17 cellular contexts compared by ENCODE assay signal in the genomic region with DNA sequence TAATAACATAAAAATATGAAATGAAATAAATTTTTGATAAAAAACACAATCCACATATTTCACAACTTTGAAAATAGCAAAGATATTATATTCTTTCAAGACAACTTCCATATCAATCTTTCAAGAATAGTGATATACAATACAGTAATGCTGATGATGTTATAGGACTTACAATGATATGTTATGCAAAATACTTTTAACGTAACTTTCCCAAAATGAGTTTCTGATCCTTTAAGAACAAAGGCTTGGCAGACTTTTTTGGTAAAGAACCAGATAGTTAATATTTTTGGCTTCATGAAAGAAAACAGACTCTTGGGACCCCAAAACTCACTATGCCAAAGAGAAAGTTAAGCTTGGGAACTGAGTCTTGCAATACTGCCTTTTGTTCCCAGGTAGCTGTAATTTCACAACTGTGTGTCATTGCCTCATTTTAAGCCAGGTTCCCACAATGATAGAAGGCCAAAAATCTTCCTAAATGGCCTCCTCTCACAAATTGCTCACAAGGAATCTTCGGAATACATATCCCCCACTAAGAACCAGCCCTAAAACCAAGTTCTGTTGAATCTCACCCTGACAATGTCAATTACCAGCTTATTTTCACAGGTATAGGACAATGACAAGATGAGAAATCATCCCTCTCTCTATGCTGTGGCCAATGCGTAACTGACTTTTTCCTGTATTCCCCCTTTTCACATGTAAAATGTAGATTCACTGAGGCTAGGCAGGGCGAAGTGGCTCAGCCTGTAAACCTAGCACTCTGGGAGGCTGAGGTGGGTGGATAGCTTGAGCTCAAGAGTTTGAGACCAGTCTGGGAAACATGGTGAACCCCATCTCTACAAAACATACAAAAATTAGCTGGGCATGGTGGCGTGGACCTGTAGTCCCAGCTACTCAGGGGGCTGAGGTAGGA. TPM values are rescaled to one million over a fixed set of nuclear protein-coding genes. Genes with fewer than 3 reads are reported as not detected.
DNase-seq lines count a peak whose midpoint lies in the region; ATAC-seq and TF ChIP-seq lines count a peak whose summit lies in the region.
"Had no signal": no experiment of that assay in that cellular context is flagged by ENCODE, and none has a peak within 500 bp of the region (broad histone marks: within the 10 kb centered on the region; RNA-seq: fewer than 3 reads in every experiment).

No MANE protein-coding gene starts in this region.

- H3K9me1 ChIP-seq in IMR-90 (ENCODE audit: insufficient read depth, low read length): peaks cover 6% of the 10 kb centered on the region

- in situ Hi-C loops in IMR-90 (cut with MboI; ENCODE audit: low sequenced_read_pairs) (no loop called here), KBM-7 (cut with MboI; ENCODE audit: low pct_unique_long_range_greater_than_20kb, low sequenced_read_pairs) (no loop called here), HAP-1 (cut with MboI; ENCODE audit: low sequenced_read_pairs) (no loop called here)

- TF ChIP-seq RAD21 in IMR-90 (IDR thresholded peaks at IDR 0.05; ENCODE audit: low read length): no peak

- H2BK5ac ChIP-seq in IMR-90 (ENCODE audit: low read depth, low read length, poor library complexity, severe bottlenecking): peak overlapping the region; percentile 28
- H2BK5ac ChIP-seq in mesenchymal stem cell (ENCODE audit: low read depth, low read length, poor library complexity, severe bottlenecking): no peak overlapping the region

- TF ChIP-seq EP300 in stomach (IDR thresholded peaks at IDR 0.05): no peak

- no peaks in the 10 kb centered on the region for H4K20me1 ChIP-seq in IMR-90 (ENCODE audit: insufficient read depth, low read length)

- no peak overlapping the region for H3K27ac Mint-ChIP-seq in Caco-2 (ENCODE audit: unreplicated experiment)
- H3K27ac Mint-ChIP-seq: activated T-cell treated with anti-CD3 and anti-CD28 coated beads, Interleukin-2, amount 50 U/mL, for 72 hours; CD8-positive, alpha-beta T cell had no signal

- peak overlapping the region; percentile 37; the same call in 1 of the 2 replicates for H4K5ac ChIP-seq in IMR-90 (ENCODE audit: low read depth, low read length)

- CTCF ChIA-PET in IMR-90 (lab: Yijun Ruan, JAX) (no interaction called here), Caco-2 (lab: Charles Lee) (no interaction called here)

- TF ChIP-seq CTCF in IMR-90 (conservative IDR thresholded peaks at IDR 0.05; ENCODE audit: low read depth, low read length) (no peak), choroid plexus epithelial cell (conservative IDR thresholded peaks at IDR 0.05; ENCODE audit: low read depth, low read length) (no peak), stomach (IDR thresholded peaks at IDR 0.05) (no peak), dorsolateral prefrontal cortex (IDR thresholded peaks at IDR 0.05 in 54 of 56, conservative IDR thresholded peaks at IDR 0.05 in 2 of 56; ENCODE audit: low read depth in 1 of 56, partially characterized antibody in 56 of 56) (no peak), Caco-2 (IDR thresholded peaks at IDR 0.05; ENCODE audit: insufficient read depth in 1 of 2, low read depth in 1 of 2, low read length in 1 of 2, severe bottlenecking in 1 of 2, unreplicated experiment in 1 of 2) (no peak)

- no peaks in the 10 kb centered on the region for H3K4me1 Mint-ChIP-seq in Caco-2 (ENCODE audit: low read depth, unreplicated experiment)

- no peak overlapping the region for H3K4me3 ChIP-seq in IMR-90 (ENCODE audit: insufficient read depth, low read depth, low read length)
- H3K4me3 ChIP-seq in choroid plexus epithelial cell (ENCODE audit: low read depth, low read length): no peak overlapping the region
- peak overlapping the region in 1 of 2 experiments; percentile 2 for H3K4me3 ChIP-seq in mesenchymal stem cell (ENCODE audit: insufficient read depth in 1 of 2, low read depth in 1 of 2, low read length in 2 of 2)
- no peak overlapping the region for H3K4me3 ChIP-seq in stomach
- no peak overlapping the region for H3K4me3 ChIP-seq in HAP-1
- no peak overlapping the region for H3K4me3 ChIP-seq in dorsolateral prefrontal cortex
- H3K4me3 ChIP-seq in Caco-2 (ENCODE audit: low read depth, low read length): no peak overlapping the region
- H3K4me3 ChIP-seq: PC-9, skin epidermis had no signal

- H3K4me2 ChIP-seq in IMR-90 (ENCODE audit: low read depth, low read length): no peak overlapping the region
- H3K4me2 ChIP-seq in mesenchymal stem cell (ENCODE audit: low read length, poor library complexity, severe bottlenecking): no peak overlapping the region
- H3K4me2 ChIP-seq: PC-9 had no signal

- H3K56ac ChIP-seq in IMR-90 (ENCODE audit: extremely low read depth, insufficient read depth, low read length): no peak overlapping the region

- BruUV-seq in IMR-90 (replicated peaks; lab: Mats Ljungman, UMichigan): no TSS peak
- no TSS peak for BruUV-seq in Caco-2 (replicated peaks; lab: Mats Ljungman, UMichigan)

- peak overlapping the region; percentile 90; the same call in 2 of the 3 replicates for H2BK15ac ChIP-seq in IMR-90 (ENCODE audit: low read depth, low read length)
- H2BK15ac ChIP-seq in mesenchymal stem cell (ENCODE audit: low read depth, poor library complexity, severe bottlenecking): no peak overlapping the region

- peak overlapping the region; percentile 45; the same call in 1 of the 2 replicates for H3K4ac ChIP-seq in IMR-90 (ENCODE audit: low read depth, low read length)
- no peak overlapping the region for H3K4ac ChIP-seq in mesenchymal stem cell (ENCODE audit: low read depth in 1 of 2, low read length in 2 of 2)

- H2BK120ac ChIP-seq in IMR-90 (ENCODE audit: low read depth, low read length) (peak overlapping the region; percentile 21), mesenchymal stem cell (ENCODE audit: low read depth, low read length) (no peak overlapping the region)

- intact Hi-C loops in IMR-90 (cut with micrococcal nuclease) (no loop called here), stomach (cut with DNase I; ENCODE audit: low total_unique reads) (no loop called here), dorsolateral prefrontal cortex (cut with DNase I) (no loop called here), Caco-2 (cut with micrococcal nuclease; ENCODE audit: unreplicated experiment) (no loop called here)

- peak overlapping the region; percentile 22; the same call in 1 of the 2 replicates for H3K23ac ChIP-seq in IMR-90 (ENCODE audit: low read depth, low read length)
- H3K23ac ChIP-seq in mesenchymal stem cell (ENCODE audit: low read length in 2 of 2): no peak overlapping the region

- no CpG with 5 or more reads among the region's 5 CpGs for WGBS in IMR-90 (ENCODE audit: extremely low coverage in 2 of 2, insufficient read length in 1 of 2), 2 experiments
- WGBS in mesenchymal stem cell: 94% methylated on average over 3 of the region's 5 CpGs
- WGBS in stomach, 5 donors: 75 to 96% (median 94%) methylated on average over 5 of the region's 5 CpGs

- H2AK5ac ChIP-seq in IMR-90 (ENCODE audit: low read depth, low read length): peak overlapping the region; percentile 97
- H2AK5ac ChIP-seq in mesenchymal stem cell (ENCODE audit: low read length, severe bottlenecking): peak overlapping the region; percentile 77

- peaks cover 27% of the 10 kb centered on the region for H3K36me3 Mint-ChIP-seq in Caco-2 (ENCODE audit: insufficient read depth, unreplicated experiment)

- H3K18ac ChIP-seq in IMR-90 (ENCODE audit: low read depth, low read length) (peak overlapping the region; percentile 56; the same call in 1 of the 2 replicates), mesenchymal stem cell (ENCODE audit: low read depth in 1 of 2, low read length in 2 of 2) (no peak overlapping the region)

- 0 out of 4 replicates have a peak, but pooled peaks cover 0 to 6% of the 10 kb centered on the region in 2 experiments for H3K79me1 ChIP-seq in IMR-90 (ENCODE audit: low read depth in 1 of 2, low read length in 2 of 2)
- H3K79me1 ChIP-seq in mesenchymal stem cell (replicated peaks; ENCODE audit: low read length, poor library complexity, severe bottlenecking): no peaks in the 10 kb centered on the region

- H3K27me3 ChIP-seq in IMR-90 (ENCODE audit: control insufficient read depth, insufficient read depth, low read length) (no peaks in the 10 kb centered on the region), mesenchymal stem cell (ENCODE audit: control insufficient read depth in 1 of 2, insufficient read depth in 1 of 2, low read length in 2 of 2) (no peaks in the 10 kb centered on the region), stomach (no peaks in the 10 kb centered on the region), HAP-1 (ENCODE audit: low read depth) (no peaks in the 10 kb centered on the region), dorsolateral prefrontal cortex (no peaks in the 10 kb centered on the region), Caco-2 (replicated peaks; ENCODE audit: control insufficient read depth, insufficient read depth, low read length) (no peaks in the 10 kb centered on the region)

- H3K14ac ChIP-seq in IMR-90 (replicated peaks; ENCODE audit: low read depth, low read length): peak overlapping the region; percentile 31
- no peak overlapping the region for H3K14ac ChIP-seq in mesenchymal stem cell (ENCODE audit: low read length in 2 of 2)

- H3K27ac ChIP-seq in IMR-90 (ENCODE audit: insufficient read depth, low read length): peak overlapping the region; percentile 47; the same call in 1 of the 2 replicates
- peak overlapping the region; percentile 33 for H3K27ac ChIP-seq in mesenchymal stem cell (ENCODE audit: low read length, poor library complexity, severe bottlenecking)
- H3K27ac ChIP-seq in stomach: peak overlapping the region in 3 of 5 donors; percentile 21 to 52 (median 38)
- H3K27ac ChIP-seq in dorsolateral prefrontal cortex: peak overlapping the region in 3 of 59 donors; percentile 2 to 44 (median 5)
- H3K27ac ChIP-seq: PC-9 had no signal

- H4K8ac ChIP-seq in IMR-90 (ENCODE audit: low read depth in 2 of 2, low read length in 2 of 2) (peak overlapping the region; percentile 28 to 52; a peak in 2 of 4 replicates), mesenchymal stem cell (ENCODE audit: low read length) (no peak overlapping the region)

- H2BK12ac ChIP-seq in mesenchymal stem cell (ENCODE audit: low read length in 2 of 2): no peak overlapping the region

- no peaks in the 10 kb centered on the region for H3K9me3 Mint-ChIP-seq in Caco-2 (ENCODE audit: unreplicated experiment)
- H3K9me3 Mint-ChIP-seq: activated T-cell treated with anti-CD3 and anti-CD28 coated beads, Interleukin-2, amount 50 U/mL, for 72 hours; CD8-positive, alpha-beta T cell had no signal

- H4K91ac ChIP-seq in IMR-90 (ENCODE audit: insufficient read depth, low read depth, low read length) (0 out of 2 replicates have a peak overlapping the region, but pooled peaks have one; percentile 3), mesenchymal stem cell (ENCODE audit: low read length) (no peak overlapping the region)

- dilution Hi-C loops in IMR-90 (cut with HindIII; ENCODE audit: low sequenced_read_pairs, unreplicated experiment): no loop called here

- peak overlapping the region; percentile 52 for H2AFZ ChIP-seq in IMR-90 (replicated peaks; ENCODE audit: low read length, poor library complexity)
- H2AFZ ChIP-seq in mesenchymal stem cell (ENCODE audit: low read depth, low read length): no peak overlapping the region
- H2AFZ ChIP-seq: PC-9 had no signal

- H2BK20ac ChIP-seq in IMR-90 (ENCODE audit: low read depth, low read length): peak overlapping the region; percentile 54

- no peak overlapping the region for H3K9ac ChIP-seq in IMR-90 (ENCODE audit: low read depth, low read length)
- H3K9ac ChIP-seq in mesenchymal stem cell (ENCODE audit: low read length): peak overlapping the region; percentile 77

- H2AK9ac ChIP-seq in IMR-90 (replicated peaks; ENCODE audit: low read depth, low read length, poor library complexity): no peak overlapping the region

- POLR2A ChIA-PET in IMR-90 (lab: Charles Lee; ENCODE audit: unreplicated experiment): no interaction called here
- POLR2A ChIA-PET in Caco-2 (lab: Charles Lee): no interaction called here

- no peaks in the 10 kb centered on the region for H3K27me3 Mint-ChIP-seq in Caco-2 (ENCODE audit: insufficient read depth, unreplicated experiment)

- peak; percentile 67 for ATAC-seq in IMR-90 (ENCODE audit: low read depth)
- ATAC-seq: activated T-cell treated with anti-CD3 and anti-CD28 coated beads, Interleukin-2, amount 50 U/mL, for 72 hours; CD8-positive, alpha-beta T cell had no signal

- DNase-seq in IMR-90 (peak; percentile 39), choroid plexus epithelial cell (ENCODE audit: low read depth) (peak; percentile 44), mesenchymal stem cell (peak; percentile 8), stomach (no peak), KBM-7 (no peak), HAP-1 (ENCODE audit: low spot score in 2 of 2) (no peak), dorsolateral prefrontal cortex (no peak), Caco-2 (no peak)
- DNase-seq: activated CD4-positive, alpha-beta T cell treated with anti-CD3 and anti-CD28 coated beads for 1 hour; activated T-cell treated with anti-CD3 and anti-CD28 coated beads, Interleukin-2, amount 50 U/mL, for 72 hours; CD8-positive, alpha-beta T cell; NCI-H1092; NCI-H345; PC-9; substantia nigra; T-helper 1 cell had no signal

- no peaks in the 10 kb centered on the region for H3K9me3 ChIP-seq in IMR-90 (ENCODE audit: control insufficient read depth, insufficient read depth, low read length)
- no peaks in the 10 kb centered on the region for H3K9me3 ChIP-seq in mesenchymal stem cell (ENCODE audit: control insufficient read depth, low read length)
- no peaks in the 10 kb centered on the region for H3K9me3 ChIP-seq in stomach
- no peaks in the 10 kb centered on the region for H3K9me3 ChIP-seq in HAP-1
- H3K9me3 ChIP-seq in Caco-2: no peaks in the 10 kb centered on the region

- peaks cover 22% of the 10 kb centered on the region for H3K36me3 ChIP-seq in IMR-90 (ENCODE audit: control insufficient read depth, insufficient read depth, low read length)
- peaks cover 24 to 78% of the 10 kb centered on the region in 2 experiments for H3K36me3 ChIP-seq in mesenchymal stem cell (ENCODE audit: control insufficient read depth in 1 of 2, insufficient read depth in 2 of 2, low read depth in 1 of 2, low read length in 2 of 2)
- H3K36me3 ChIP-seq in stomach: peaks cover 28 to 93% (median 89%) of the 10 kb centered on the region in 4 donors
- H3K36me3 ChIP-seq in HAP-1 (replicated peaks): peaks cover 3% of the 10 kb centered on the region; the same call in 1 of the 2 replicates
- H3K36me3 ChIP-seq in Caco-2 (ENCODE audit: control insufficient read depth, insufficient read depth, low read length): no peaks in the 10 kb centered on the region

- H3K4me1 ChIP-seq in IMR-90 (ENCODE audit: control insufficient read depth, insufficient read depth, low read length): peaks cover 5% of the 10 kb centered on the region
- H3K4me1 ChIP-seq in mesenchymal stem cell (ENCODE audit: control insufficient read depth, insufficient read depth, low read depth, low read length): peaks cover 2% of the 10 kb centered on the region
- H3K4me1 ChIP-seq in stomach: peaks cover 0 to 15% (median 7%) of the 10 kb centered on the region in 4 donors
- H3K4me1 ChIP-seq in HAP-1: no peaks in the 10 kb centered on the region
- H3K4me1 ChIP-seq in Caco-2: no peaks in the 10 kb centered on the region

- H3K4me3 Mint-ChIP-seq in Caco-2 (ENCODE audit: unreplicated experiment): no peak overlapping the region
- H3K4me3 Mint-ChIP-seq: activated T-cell treated with anti-CD3 and anti-CD28 coated beads, Interleukin-2, amount 50 U/mL, for 72 hours; CD8-positive, alpha-beta T cell had no signal

- TF ChIP-seq POLR2A in IMR-90 (IDR thresholded peaks at IDR 0.05; ENCODE audit: low read depth, low read length) (no peak), stomach (IDR thresholded peaks at IDR 0.05) (no peak)

RNA-seq across cellular contexts. Expression of a gene that starts 54.8 kb away (rescaled TPM):
- total RNA-seq in IMR-90 (2012; rRNA removed): 16.4 and 23.3 TPM in 2 replicates
- polyA plus RNA-seq in IMR-90 (2012; rRNA removed): 4.9 and 5.1 TPM in 2 replicates
- polyA plus RNA-seq in IMR-90 (2012; cell fraction: cytosol; rRNA removed): 0.81 and 1.5 TPM in 2 replicates
- 1.1 and 8.6 TPM in 2 replicates for polyA plus RNA-seq in IMR-90 (2012; cell fraction: nucleus; rRNA removed; ENCODE audit: low replicate concordance)
- 12.7 TPM for polyA plus RNA-seq in mesenchymal stem cell (2013, experiment 1 of 2)
- 12.7 TPM for polyA plus RNA-seq in mesenchymal stem cell (2013, experiment 2 of 2)
- 10 to 100 TPM in 4 of 5 donors, 1 to 10 TPM in 1; 5.8 to 34.9 (median 20.1) TPM for total RNA-seq in stomach
- 1 to 10 TPM; 3.5 to 5.7 (median 3.7) TPM for polyA plus RNA-seq in stomach
- total RNA-seq in dorsolateral prefrontal cortex: 10 to 100 TPM; 30.4 to 88.9 (median 46.0) TPM
- 36.8 and 38.9 TPM in 2 replicates for total RNA-seq in Caco-2 (2022)

Comparison
In these comparisons a context has a peak if more than half of its experiments do, and no peak if none do; other contexts are left out.
1. DNase-seq: peak in IMR-90 (single experiment), choroid plexus epithelial cell (single experiment) and mesenchymal stem cell (single experiment); none in stomach (single experiment), KBM-7 (single experiment), HAP-1 (0 of 2), dorsolateral prefrontal cortex (0 of 10) and Caco-2 (0 of 2).